1 cellular context compared by ENCODE assay signal in genomic region chr1:23168462-23169218, GRCh38.
TF ChIP-seq lines count a peak whose summit lies in the region.

Gene LUZP1 (minus strand): TSS chr1:23168856.

TF ChIP-seq in HepG2, 621 proteins besides CTCF, POLR2A, EP300 and RAD21 (continued from another document and continues in another):
- no peak for TF ChIP-seq HNF4G (IDR thresholded peaks at IDR 0.05; ENCODE audit: borderline replicate concordance, low read depth, low read length)
- TF ChIP-seq HNF4G (CRISPR knock-in tag; IDR thresholded peaks at IDR 0.05; ENCODE audit: borderline replicate concordance, low read depth): no peak
- no peak for TF ChIP-seq MLXIP (CRISPR knock-in tag; IDR thresholded peaks at IDR 0.05; ENCODE audit: borderline replicate concordance)
- TF ChIP-seq EZH2 (conservative IDR thresholded peaks at IDR 0.05; ENCODE audit: low read depth, low read length): no peak
- TF ChIP-seq SOX6 (IDR thresholded peaks at IDR 0.05): no peak
- peak; percentile 47 for TF ChIP-seq SOX6 (CRISPR knock-in tag; IDR thresholded peaks at IDR 0.05)
- no peak for TF ChIP-seq LCORL (IDR thresholded peaks at IDR 0.05)
- no peak for TF ChIP-seq LCORL (CRISPR knock-in tag; IDR thresholded peaks at IDR 0.05)
- TF ChIP-seq KDM5A (IDR thresholded peaks at IDR 0.05; ENCODE audit: borderline replicate concordance, low read length): no peak
- TF ChIP-seq ATF7 (IDR thresholded peaks at IDR 0.05): peak; percentile 94
- TF ChIP-seq ATF7 (CRISPR knock-in tag; IDR thresholded peaks at IDR 0.05): peak; percentile 74; the same call in 1 of the 2 replicates
- TF ChIP-seq SALL1 (CRISPR knock-in tag; IDR thresholded peaks at IDR 0.05): peak; percentile 47
- TF ChIP-seq ZNF83 (CRISPR knock-in tag; IDR thresholded peaks at IDR 0.05; ENCODE audit: borderline replicate concordance): no peak
- TF ChIP-seq ZSCAN25 (CRISPR knock-in tag; IDR thresholded peaks at IDR 0.05): peak; percentile 54; the same call in 1 of the 2 replicates
- no peak; the same call in 1 of the 2 replicates for TF ChIP-seq PRDM15 (CRISPR knock-in tag; IDR thresholded peaks at IDR 0.05)
- no peak for TF ChIP-seq ZNF30 (CRISPR knock-in tag; IDR thresholded peaks at IDR 0.05)
- no peak for TF ChIP-seq NFRKB (IDR thresholded peaks at IDR 0.05)
- TF ChIP-seq ZMYM4 (CRISPR knock-in tag; IDR thresholded peaks at IDR 0.05): peak; percentile 54; the same call in 1 of the 2 replicates
- TF ChIP-seq ZNF264 (CRISPR knock-in tag; IDR thresholded peaks at IDR 0.05): no peak
- TF ChIP-seq MZF1 (CRISPR knock-in tag; IDR thresholded peaks at IDR 0.05; ENCODE audit: borderline replicate concordance): no peak
- no peak for TF ChIP-seq NR2F1 (CRISPR knock-in tag; IDR thresholded peaks at IDR 0.05)
- 0 out of 2 replicates have a peak, but pooled peaks have one; percentile 28 for TF ChIP-seq ATF7-NPFF (CRISPR knock-in tag; IDR thresholded peaks at IDR 0.05; ENCODE audit: low read depth)
- TF ChIP-seq E2F1 (CRISPR knock-in tag; IDR thresholded peaks at IDR 0.05): no peak
- TF ChIP-seq NCOA2 (CRISPR knock-in tag; IDR thresholded peaks at IDR 0.05): 0 out of 2 replicates have a peak, but pooled peaks have one; percentile 16
- no peak for TF ChIP-seq ZNF878 (CRISPR knock-in tag; IDR thresholded peaks at IDR 0.05)
- TF ChIP-seq, protein P1, sequence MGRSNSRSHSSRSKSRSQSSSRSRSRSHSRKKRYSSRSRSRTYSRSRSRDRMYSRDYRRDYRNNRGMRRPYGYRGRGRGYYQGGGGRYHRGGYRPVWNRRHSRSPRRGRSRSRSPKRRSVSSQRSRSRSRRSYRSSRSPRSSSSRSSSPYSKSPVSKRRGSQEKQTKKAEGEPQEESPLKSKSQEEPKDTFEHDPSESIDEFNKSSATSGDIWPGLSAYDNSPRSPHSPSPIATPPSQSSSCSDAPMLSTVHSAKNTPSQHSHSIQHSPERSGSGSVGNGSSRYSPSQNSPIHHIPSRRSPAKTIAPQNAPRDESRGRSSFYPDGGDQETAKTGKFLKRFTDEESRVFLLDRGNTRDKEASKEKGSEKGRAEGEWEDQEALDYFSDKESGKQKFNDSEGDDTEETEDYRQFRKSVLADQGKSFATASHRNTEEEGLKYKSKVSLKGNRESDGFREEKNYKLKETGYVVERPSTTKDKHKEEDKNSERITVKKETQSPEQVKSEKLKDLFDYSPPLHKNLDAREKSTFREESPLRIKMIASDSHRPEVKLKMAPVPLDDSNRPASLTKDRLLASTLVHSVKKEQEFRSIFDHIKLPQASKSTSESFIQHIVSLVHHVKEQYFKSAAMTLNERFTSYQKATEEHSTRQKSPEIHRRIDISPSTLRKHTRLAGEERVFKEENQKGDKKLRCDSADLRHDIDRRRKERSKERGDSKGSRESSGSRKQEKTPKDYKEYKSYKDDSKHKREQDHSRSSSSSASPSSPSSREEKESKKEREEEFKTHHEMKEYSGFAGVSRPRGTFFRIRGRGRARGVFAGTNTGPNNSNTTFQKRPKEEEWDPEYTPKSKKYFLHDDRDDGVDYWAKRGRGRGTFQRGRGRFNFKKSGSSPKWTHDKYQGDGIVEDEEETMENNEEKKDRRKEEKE (IDR thresholded peaks at IDR 0.05): no peak
- TF ChIP-seq ZNF652 (CRISPR knock-in tag; IDR thresholded peaks at IDR 0.05; ENCODE audit: borderline replicate concordance, low read depth): no peak
- no peak for TF ChIP-seq SNAI1 (CRISPR knock-in tag; IDR thresholded peaks at IDR 0.05; ENCODE audit: borderline replicate concordance)
- no peak for TF ChIP-seq CHCHD3 (CRISPR knock-in tag; IDR thresholded peaks at IDR 0.05)
- TF ChIP-seq PPARG (CRISPR knock-in tag; conservative IDR thresholded peaks at IDR 0.05): no peak
- TF ChIP-seq ZNF225 (CRISPR knock-in tag; IDR thresholded peaks at IDR 0.05): no peak
- no peak for TF ChIP-seq ZNF451 (CRISPR knock-in tag; IDR thresholded peaks at IDR 0.05)
- TF ChIP-seq ETV6 (CRISPR knock-in tag; conservative IDR thresholded peaks at IDR 0.05): no peak
- no peak for TF ChIP-seq NCOA1 (CRISPR knock-in tag; IDR thresholded peaks at IDR 0.05)
- no peak for TF ChIP-seq PAF1 (CRISPR knock-in tag; IDR thresholded peaks at IDR 0.05)
- TF ChIP-seq HMGXB4 (CRISPR knock-in tag; IDR thresholded peaks at IDR 0.05; ENCODE audit: borderline replicate concordance in 1 of 2, low read depth in 1 of 2): peak in 1 of 2 experiments; percentile 74; a peak in 2 of 4 replicates
- no peak for TF ChIP-seq HDAC6 (IDR thresholded peaks at IDR 0.05; ENCODE audit: low read depth, low read length)
- no peak for TF ChIP-seq MBNL3 (CRISPR knock-in tag; conservative IDR thresholded peaks at IDR 0.05)
- TF ChIP-seq ZNF598 (CRISPR knock-in tag; IDR thresholded peaks at IDR 0.05; ENCODE audit: borderline replicate concordance): no peak
- TF ChIP-seq MAZ (IDR thresholded peaks at IDR 0.05; ENCODE audit: borderline replicate concordance, low read depth, low read length): no peak
- TF ChIP-seq MAZ (CRISPR knock-in tag; IDR thresholded peaks at IDR 0.05; ENCODE audit: low read depth): 0 out of 2 replicates have a peak, but pooled peaks have one; percentile 37
- no peak for TF ChIP-seq ZNF431 (CRISPR knock-in tag; IDR thresholded peaks at IDR 0.05; ENCODE audit: borderline replicate concordance, low read depth)
- no peak for TF ChIP-seq SRY (CRISPR knock-in tag; IDR thresholded peaks at IDR 0.05)
- TF ChIP-seq ISL2 (CRISPR knock-in tag; IDR thresholded peaks at IDR 0.05): no peak
- TF ChIP-seq IRF2 (CRISPR knock-in tag; IDR thresholded peaks at IDR 0.05): no peak
- no peak for TF ChIP-seq ZNF263 (CRISPR knock-in tag; IDR thresholded peaks at IDR 0.05)
- TF ChIP-seq ZBED4 (CRISPR knock-in tag; IDR thresholded peaks at IDR 0.05; ENCODE audit: borderline replicate concordance): no peak
- no peak for TF ChIP-seq HNRNPL (IDR thresholded peaks at IDR 0.05; ENCODE audit: low read depth, low read length)
- peak; percentile 70 for TF ChIP-seq RBFOX2 (IDR thresholded peaks at IDR 0.05; ENCODE audit: low read depth, low read length)
- TF ChIP-seq ATF1 (CRISPR knock-in tag; IDR thresholded peaks at IDR 0.05): peak; percentile 63
- no peak for TF ChIP-seq ZNF160 (CRISPR knock-in tag; IDR thresholded peaks at IDR 0.05)
- no peak for TF ChIP-seq CHD4 (IDR thresholded peaks at IDR 0.05; ENCODE audit: borderline replicate concordance, low read length)
- TF ChIP-seq CREBL2 (CRISPR knock-in tag; IDR thresholded peaks at IDR 0.05; ENCODE audit: borderline replicate concordance): no peak
